ENCODE assay signal across 8 cellular contexts in genomic region chrX:12702509-12703091, GRCh38.
DNase-seq lines count a peak whose midpoint lies in the region; ATAC-seq, FAIRE-seq and TF ChIP-seq lines count a peak whose summit lies in the region.
"Had no signal": no experiment of that assay in that cellular context is flagged by ENCODE, and none has a peak within 500 bp of the region (broad histone marks: within the 10 kb centered on the region; RNA-seq: fewer than 3 reads in every experiment).

No MANE protein-coding gene starts in this region.

- BruUV-seq in Caco-2 (replicated peaks; lab: Mats Ljungman, UMichigan): no TSS peak

- H3K4me1 Mint-ChIP-seq in Caco-2 (ENCODE audit: low read depth, unreplicated experiment): no peaks in the 10 kb centered on the region

- no peaks in the 10 kb centered on the region for H3K9me3 Mint-ChIP-seq in Caco-2 (ENCODE audit: unreplicated experiment)

- POLR2A ChIA-PET in Caco-2 (lab: Charles Lee): no interaction called here

- no peak overlapping the region for H3K4me3 Mint-ChIP-seq in Caco-2 (ENCODE audit: unreplicated experiment)

- dilution Hi-C loops in keratinocyte (cut with MboI; ENCODE audit: extremely low pct_ligation_motif_present, low sequenced_read_pairs): no loop called here

- no peaks in the 10 kb centered on the region for H3K9me1 ChIP-seq in keratinocyte (ENCODE audit: control insufficient read depth, extremely low read depth, insufficient read depth, low read length)

- peak; percentile 52 for FAIRE-seq in keratinocyte (lab: Jason Lieb, UNC)

- no peak overlapping the region for H3K4me2 ChIP-seq in SU-DHL-6 (ENCODE audit: low read depth, low read length, poor library complexity, severe bottlenecking)
- no peak overlapping the region for H3K4me2 ChIP-seq in keratinocyte (ENCODE audit: control insufficient read depth, extremely low read depth, insufficient read depth, low read depth, low read length)

- H3K4me1 ChIP-seq in Caco-2: no peaks in the 10 kb centered on the region
- H3K4me1 ChIP-seq in keratinocyte (ENCODE audit: control insufficient read depth, extremely low read depth, insufficient read depth, low read length): no peaks in the 10 kb centered on the region

- ATAC-seq in HG03520 (IDR thresholded peaks at IDR 0.05; ENCODE audit: unreplicated experiment): no peak
- no peak for ATAC-seq in HG03378 (IDR thresholded peaks at IDR 0.05; ENCODE audit: unreplicated experiment)

- intact Hi-C loops in Caco-2 (cut with micrococcal nuclease; ENCODE audit: unreplicated experiment): loop anchor here (1.0 to 5.0 kb wide), 3 partner anchors 69 to 205 kb away; no protein-coding TSS in a partner anchor

- H3K9me2 ChIP-seq in SU-DHL-6 (replicated peaks; ENCODE audit: insufficient read depth, low read length): no peaks in the 10 kb centered on the region

- no peaks in the 10 kb centered on the region for H3K36me3 Mint-ChIP-seq in Caco-2 (ENCODE audit: insufficient read depth, unreplicated experiment)

- no peaks in the 10 kb centered on the region for H3K9me3 ChIP-seq in Caco-2
- no peaks in the 10 kb centered on the region for H3K9me3 ChIP-seq in SU-DHL-6 (ENCODE audit: insufficient read depth, low read length)
- H3K9me3 ChIP-seq in keratinocyte (ENCODE audit: control insufficient read depth, low read depth, low read length): no peaks in the 10 kb centered on the region

- TF ChIP-seq CTCF in Caco-2 (IDR thresholded peaks at IDR 0.05; ENCODE audit: insufficient read depth in 1 of 2, low read depth in 1 of 2, low read length in 1 of 2, severe bottlenecking in 1 of 2, unreplicated experiment in 1 of 2) (peak; percentile 28 to 42), GM12875 (IDR thresholded peaks at IDR 0.05; ENCODE audit: borderline replicate concordance, insufficient read depth, low read depth, low read length) (peak; percentile 50; the same call in 1 of the 2 replicates), SU-DHL-6 (IDR thresholded peaks at IDR 0.05; ENCODE audit: insufficient read depth, low read length, poor library complexity, severe bottlenecking) (peak; percentile 15), keratinocyte (optimal IDR thresholded peaks at IDR 0.05 in 1 of 3, IDR thresholded peaks at IDR 0.05 in 1 of 3, conservative IDR thresholded peaks at IDR 0.05 in 1 of 3; ENCODE audit: extremely low read depth in 1 of 3, insufficient read depth in 2 of 3, low read length in 3 of 3) (peak; percentile 31 to 53 (median 51))

- no peak overlapping the region for H3K4me3 ChIP-seq in Caco-2 (ENCODE audit: low read depth, low read length)
- H3K4me3 ChIP-seq in GM12875 (ENCODE audit: low read depth, low read length): no peak overlapping the region
- no peak overlapping the region for H3K4me3 ChIP-seq in SU-DHL-6 (ENCODE audit: insufficient read depth, low read length, poor library complexity, severe bottlenecking)
- H3K4me3 ChIP-seq in keratinocyte (ENCODE audit: control insufficient read depth in 2 of 3, extremely low read depth in 1 of 3, insufficient read depth in 2 of 3, low read depth in 1 of 3, low read length in 3 of 3): no peak overlapping the region

- no peaks in the 10 kb centered on the region for H4K20me1 ChIP-seq in SU-DHL-6 (ENCODE audit: low read depth, low read length)
- no peaks in the 10 kb centered on the region for H4K20me1 ChIP-seq in keratinocyte (ENCODE audit: control insufficient read depth, extremely low read depth, insufficient read depth, low read length)

- H3K27me3 ChIP-seq in Caco-2 (replicated peaks; ENCODE audit: control insufficient read depth, insufficient read depth, low read length): no peaks in the 10 kb centered on the region
- no peaks in the 10 kb centered on the region for H3K27me3 ChIP-seq in SU-DHL-6 (ENCODE audit: low read length)
- H3K27me3 ChIP-seq in keratinocyte (ENCODE audit: control insufficient read depth, extremely low read depth, insufficient read depth, low read length): no peaks in the 10 kb centered on the region

- DNase-seq in Caco-2: peak in 1 of 2 experiments; percentile 3
- no peak for DNase-seq in keratinocyte (ENCODE audit: low read depth, low spot score)
- DNase-seq in SW 1271 (lab: John Stamatoyannopoulos, UW): no peak
- DNase-seq: KG1 had no signal

- H3K27ac ChIP-seq in SU-DHL-6 (ENCODE audit: low read depth, low read length) (no peak overlapping the region), keratinocyte (ENCODE audit: control insufficient read depth, insufficient read depth, low read length) (no peak overlapping the region)

- no peak overlapping the region for H2AFZ ChIP-seq in SU-DHL-6 (ENCODE audit: low read depth, low read length, severe bottlenecking)
- H2AFZ ChIP-seq in keratinocyte (ENCODE audit: control insufficient read depth, low read length): no peak overlapping the region

- no peaks in the 10 kb centered on the region for H3K79me2 ChIP-seq in SU-DHL-6 (ENCODE audit: insufficient read depth, low read length)
- no peaks in the 10 kb centered on the region for H3K79me2 ChIP-seq in keratinocyte (ENCODE audit: control insufficient read depth, insufficient read depth, low read length)

- CTCF ChIA-PET in Caco-2 (lab: Charles Lee): no interaction called here

- H3K27me3 Mint-ChIP-seq in Caco-2 (ENCODE audit: insufficient read depth, unreplicated experiment): peaks cover 10% of the 10 kb centered on the region

- H3K9ac ChIP-seq in SU-DHL-6 (ENCODE audit: low read length) (no peak overlapping the region), keratinocyte (ENCODE audit: control insufficient read depth, extremely low read depth, insufficient read depth, low read length) (no peak overlapping the region)

- H3K36me3 ChIP-seq in Caco-2 (ENCODE audit: control insufficient read depth, insufficient read depth, low read length) (no peaks in the 10 kb centered on the region), SU-DHL-6 (ENCODE audit: low read length) (no peaks in the 10 kb centered on the region), keratinocyte (ENCODE audit: control insufficient read depth in 2 of 2, extremely low read depth in 1 of 2, insufficient read depth in 2 of 2, low read length in 2 of 2) (no peaks in the 10 kb centered on the region)

- no peak overlapping the region for H3K27ac Mint-ChIP-seq in Caco-2 (ENCODE audit: unreplicated experiment)

- no peaks in the 10 kb centered on the region for H3F3A ChIP-seq in SU-DHL-6 (ENCODE audit: insufficient read depth)
